8 cellular contexts compared by ENCODE assay signal in the genomic region with DNA sequence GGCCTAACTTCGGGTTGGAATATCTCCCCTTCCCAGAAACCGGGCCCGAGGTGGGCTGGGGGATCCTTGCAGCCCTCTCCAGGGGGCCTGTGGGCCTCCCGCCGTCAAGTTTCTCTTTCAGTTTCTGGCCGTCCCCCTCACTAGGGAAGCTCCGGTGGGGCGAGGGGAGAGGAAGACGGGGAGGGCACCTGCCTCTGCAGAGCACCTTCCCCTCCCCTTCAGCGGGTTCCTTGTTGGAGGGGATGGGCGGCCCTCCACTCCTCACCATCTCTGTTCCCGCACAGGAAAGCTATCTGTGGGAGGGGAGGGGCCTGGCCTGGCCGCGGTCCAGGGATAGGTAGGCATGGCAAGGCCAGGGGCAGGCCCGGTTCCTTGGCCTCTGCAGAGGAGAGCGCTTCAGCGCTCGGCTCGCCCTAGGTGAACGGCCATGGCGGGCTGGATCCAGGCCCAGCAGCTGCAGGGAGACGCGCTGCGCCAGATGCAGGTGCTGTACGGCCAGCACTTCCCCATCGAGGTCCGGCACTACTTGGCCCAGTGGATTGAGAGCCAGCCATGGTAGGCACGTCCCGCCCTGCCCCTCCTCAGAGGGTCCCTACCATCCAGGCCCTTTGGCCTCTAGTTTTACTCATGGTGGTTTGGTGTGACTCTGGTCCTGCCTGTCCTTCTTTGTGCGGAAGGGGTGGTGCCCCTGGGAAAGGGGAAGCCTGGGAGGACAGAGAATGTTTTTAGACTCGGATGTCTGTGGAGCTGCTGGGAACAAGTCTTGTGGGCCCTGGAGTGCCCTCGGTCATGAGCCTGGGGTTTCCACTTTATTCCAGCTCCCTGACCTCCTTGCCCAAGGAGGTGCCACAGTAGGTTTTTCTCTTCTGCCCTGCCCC. TPM values are rescaled to one million over a fixed set of nuclear protein-coding genes. Genes with fewer than 3 reads are reported as not detected.
DNase-seq lines count a peak whose midpoint lies in the region; ATAC-seq and TF ChIP-seq lines count a peak whose summit lies in the region.

No MANE protein-coding gene starts in this region.

- CTCF ChIA-PET in activated naive CD4-positive, alpha-beta T cell treated with anti-CD3 and anti-CD28 coated beads, Interleukin-2, amount 10 ng/mL, durations not matched to agents 7 days and 5 days (lab: Charles Lee), result interaction anchor here (0.8 to 3.5 kb wide), 6 partner anchors 15 to 114 kb away, joined by 3 to 29 read pairs (median 5); no protein-coding TSS in a partner anchor

- no peak for TF ChIP-seq CTCF in GM12875 (IDR thresholded peaks at IDR 0.05; ENCODE audit: borderline replicate concordance, insufficient read depth, low read depth, low read length)

- no peaks in the 10 kb centered on the region for H3K9me3 Mint-ChIP-seq in activated naive CD4-positive, alpha-beta T cell treated with anti-CD3 and anti-CD28 coated beads, Interleukin-2, amount 10 ng/mL, durations not matched to agents 7 days and 5 days
- H3K9me3 Mint-ChIP-seq in immature natural killer cell, result no peaks in the 10 kb centered on the region

- H3K4me1 Mint-ChIP-seq in activated naive CD4-positive, alpha-beta T cell treated with anti-CD3 and anti-CD28 coated beads, Interleukin-2, amount 10 ng/mL, durations not matched to agents 7 days and 5 days, result peaks cover 57% of the 10 kb centered on the region
- H3K4me1 Mint-ChIP-seq in immature natural killer cell, result peaks cover 40 to 59% of the 10 kb centered on the region in 2 donors

- H3K4me3 ChIP-seq in GM12875 (ENCODE audit: low read depth, low read length), result peak overlapping the region; percentile 79

- peak overlapping the region; percentile 97 for H3K4me3 Mint-ChIP-seq in activated naive CD4-positive, alpha-beta T cell treated with anti-CD3 and anti-CD28 coated beads, Interleukin-2, amount 10 ng/mL, durations not matched to agents 7 days and 5 days
- peak overlapping the region; percentile 80 to 88 (median 87) for H3K4me3 Mint-ChIP-seq in immature natural killer cell

- peak; percentile 40 for DNase-seq in NCI-H2196 treated with DMSO at 0.1 percent for 48 hours (lab: John Stamatoyannopoulos, UW; ENCODE audit: unreplicated experiment)
- DNase-seq in activated naive CD4-positive, alpha-beta T cell treated with anti-CD3 and anti-CD28 coated beads, Interleukin-2, amount 10 ng/mL, durations not matched to agents 7 days and 5 days, result peak; percentile 78
- DNase-seq in immature natural killer cell, result peak; percentile 52 to 61 (median 56)
- peak; percentile 38 to 45 for DNase-seq in stimulated activated CD4-positive, alpha-beta T cell treated with anti-CD3 and anti-CD28 coated beads, Interleukin-2, amount 100 ng/mL, for 48 hours
- no peak for DNase-seq in epidermal melanocyte (ENCODE audit: insufficient read length, low spot score)

- peaks cover 25% of the 10 kb centered on the region for H3K36me3 Mint-ChIP-seq in activated naive CD4-positive, alpha-beta T cell treated with anti-CD3 and anti-CD28 coated beads, Interleukin-2, amount 10 ng/mL, durations not matched to agents 7 days and 5 days
- peaks cover 0 to 8% (median 0%) of the 10 kb centered on the region in 3 donors for H3K36me3 Mint-ChIP-seq in immature natural killer cell

- H3K27me3 Mint-ChIP-seq in activated naive CD4-positive, alpha-beta T cell treated with anti-CD3 and anti-CD28 coated beads, Interleukin-2, amount 10 ng/mL, durations not matched to agents 7 days and 5 days, result no peaks in the 10 kb centered on the region
- H3K27me3 Mint-ChIP-seq in immature natural killer cell (ENCODE audit: low read depth in 3 of 3), result peaks cover 1 to 2% (median 2%) of the 10 kb centered on the region in 3 donors

- H3K27ac Mint-ChIP-seq in activated naive CD4-positive, alpha-beta T cell treated with anti-CD3 and anti-CD28 coated beads, Interleukin-2, amount 10 ng/mL, durations not matched to agents 7 days and 5 days, result peak overlapping the region; percentile 88
- H3K27ac Mint-ChIP-seq in immature natural killer cell, result peak overlapping the region; percentile 54 to 91 (median 86)

- no peak for ATAC-seq in GM21367 (IDR thresholded peaks at IDR 0.05; ENCODE audit: unreplicated experiment)
- no peak for ATAC-seq in GM18502 (IDR thresholded peaks at IDR 0.05; ENCODE audit: poor library complexity, unreplicated experiment)

RNA-seq across cellular contexts. Expression of gene STAT5A, which starts 0.9 kb away (rescaled TPM):
- 10 to 100 TPM; 33.2 to 62.9 (median 38.2) TPM for polyA plus RNA-seq in immature natural killer cell

RNA-seq across cellular contexts. Expression of gene STAT5B, which starts 13.0 kb away (rescaled TPM):
- polyA plus RNA-seq in immature natural killer cell, result 10 to 100 TPM; 33.9 to 58.3 (median 37.8) TPM
